1 cellular context compared by ENCODE assay signal in genomic region chr6:163394659-163395058, GRCh38.
TF ChIP-seq lines count a peak whose summit lies in the region.

No MANE protein-coding gene starts in this region.

TF ChIP-seq in H1, 55 proteins besides CTCF, POLR2A, EP300 and RAD21:
- no peak for TF ChIP-seq JUN (IDR thresholded peaks at IDR 0.05; ENCODE audit: low read depth, low read length)
- no peak for TF ChIP-seq POU5F1 (IDR thresholded peaks at IDR 0.05; ENCODE audit: low read depth, low read length)
- TF ChIP-seq ZNF274 (IDR thresholded peaks at IDR 0.05; ENCODE audit: borderline replicate concordance, extremely low read depth, low read length), result no peak
- no peak for TF ChIP-seq JUND (IDR thresholded peaks at IDR 0.05; ENCODE audit: low read length)
- no peak for TF ChIP-seq CREB1 (IDR thresholded peaks at IDR 0.05)
- no peak for TF ChIP-seq EGR1 (IDR thresholded peaks at IDR 0.05; ENCODE audit: borderline replicate concordance, low read depth, low read length)
- no peak for TF ChIP-seq CHD1 (IDR thresholded peaks at IDR 0.05; ENCODE audit: low read depth, low read length)
- no peak for TF ChIP-seq TBP (IDR thresholded peaks at IDR 0.05; ENCODE audit: low read depth, low read length)
- TF ChIP-seq RXRA (IDR thresholded peaks at IDR 0.05; ENCODE audit: insufficient read depth, low read depth, low read length), result no peak
- TF ChIP-seq SAP30 (IDR thresholded peaks at IDR 0.05; ENCODE audit: insufficient read depth, insufficient replicate concordance, low read length), result no peak
- no peak for TF ChIP-seq MAX (IDR thresholded peaks at IDR 0.05)
